Comparison of ENCODE assay signal across 8 cellular contexts in genomic region chr7:76932957-76933356, GRCh38.
DNase-seq lines count a peak whose midpoint lies in the region; ATAC-seq, FAIRE-seq and TF ChIP-seq lines count a peak whose summit lies in the region.
"Not testable (repeated sequence)": the region's sequence is repeated elsewhere in the genome, so short reads cannot be mapped to it uniquely, and the experiment has no call there.

No MANE protein-coding gene starts in this region.

- not testable (repeated sequence) for TF ChIP-seq EP300 in HepG2 (IDR thresholded peaks at IDR 0.05; ENCODE audit: low read depth in 2 of 2, low read length in 2 of 2); HepG2 (CRISPR knock-in tag; IDR thresholded peaks at IDR 0.05; ENCODE audit: borderline replicate concordance)

- not testable (repeated sequence) for H3K9me3 Mint-ChIP-seq in activated CD4-positive, alpha-beta memory T cell treated with anti-CD3 and anti-CD28 coated beads for 36 hours

- TF ChIP-seq POLR2A in HepG2 (IDR thresholded peaks at IDR 0.05; ENCODE audit: insufficient read depth in 1 of 2, low read depth in 2 of 2, low read length in 2 of 2), result not testable (repeated sequence)

- BruUV-seq in HepG2 (replicated peaks; lab: Mats Ljungman, UMichigan), result not testable (repeated sequence)

- DNase-seq in GM12865 (ENCODE audit: low read depth), result peak; percentile 38
- DNase-seq in activated CD4-positive, alpha-beta memory T cell treated with anti-CD3 and anti-CD28 coated beads for 36 hours, result peak; percentile 16
- not testable (repeated sequence) for DNase-seq in HepG2 (ENCODE audit: low spot score)

- H3K27ac Mint-ChIP-seq in activated CD4-positive, alpha-beta memory T cell treated with anti-CD3 and anti-CD28 coated beads for 36 hours, result not testable (repeated sequence)

- H3K36me3 ChIP-seq in HepG2 (replicated peaks in 1 of 2; ENCODE audit: control insufficient read depth in 1 of 2, insufficient read depth in 2 of 2, low read length in 2 of 2), result not testable (repeated sequence)

- not testable (repeated sequence) for H4K20me1 ChIP-seq in HepG2 (ENCODE audit: insufficient read depth, low read length)

- 39% methylated on average over 4 of the region's 4 CpGs for WGBS in HepG2 (ENCODE audit: low lambda C conversion rate)

- H3K79me2 ChIP-seq in HepG2 (ENCODE audit: insufficient read depth, low read length), result not testable (repeated sequence)

- TF ChIP-seq CTCF in GM12865 (IDR thresholded peaks at IDR 0.05; ENCODE audit: insufficient read depth, low read depth, low read length, missing control alignments); HepG2 (CRISPR knock-in tag; IDR thresholded peaks at IDR 0.05): not testable (repeated sequence)

- H3K36me3 Mint-ChIP-seq in activated CD4-positive, alpha-beta memory T cell treated with anti-CD3 and anti-CD28 coated beads for 36 hours, result not testable (repeated sequence)

- H3K4me3 ChIP-seq in GM12865 (ENCODE audit: low read depth, low read length); HepG2 (replicated peaks in 1 of 3; ENCODE audit: insufficient read depth in 1 of 3, low read depth in 2 of 3, low read length in 3 of 3): not testable (repeated sequence)

- POLR2A ChIA-PET in activated CD4-positive, alpha-beta memory T cell treated with anti-CD3 and anti-CD28 coated beads for 36 hours (lab: Charles Lee); HepG2 (lab: Yijun Ruan, JAX): not testable (repeated sequence)

- CTCF ChIA-PET in activated CD4-positive, alpha-beta memory T cell treated with anti-CD3 and anti-CD28 coated beads for 36 hours (lab: Charles Lee); HepG2 (lab: Yijun Ruan, JAX; ENCODE audit: low intra/inter-chr PET ratio, low total read pairs): not testable (repeated sequence)

- not testable (repeated sequence) for H3K27ac ChIP-seq in HepG2 (ENCODE audit: extremely low read length, insufficient read depth, low read length)

- not testable (repeated sequence) for H3K27me3 Mint-ChIP-seq in activated CD4-positive, alpha-beta memory T cell treated with anti-CD3 and anti-CD28 coated beads for 36 hours

- FAIRE-seq in HepG2 (lab: Jason Lieb, UNC), result peak; percentile 8

- peaks cover 11% of the 10 kb centered on the region for H3K4me1 Mint-ChIP-seq in activated CD4-positive, alpha-beta memory T cell treated with anti-CD3 and anti-CD28 coated beads for 36 hours (ENCODE audit: low read depth)

- not testable (repeated sequence) for TF ChIP-seq RAD21 in HepG2 (CRISPR knock-in tag; IDR thresholded peaks at IDR 0.05)

- H3K4me2 ChIP-seq in HepG2 (ENCODE audit: low read depth, low read length), result not testable (repeated sequence)

- ATAC-seq in GM18867 (IDR thresholded peaks at IDR 0.05; ENCODE audit: unreplicated experiment) (peak; percentile 81), GM21360 (IDR thresholded peaks at IDR 0.05; ENCODE audit: unreplicated experiment) (peak; percentile 42), HG02642 (IDR thresholded peaks at IDR 0.05; ENCODE audit: poor library complexity, unreplicated experiment) (peak; percentile 66), HG03060 (IDR thresholded peaks at IDR 0.05; ENCODE audit: low read depth, unreplicated experiment) (peak; percentile 65), HG03457 (IDR thresholded peaks at IDR 0.05; ENCODE audit: unreplicated experiment) (peak; percentile 61)
- not testable (repeated sequence) for ATAC-seq in HepG2

- H3K27me3 ChIP-seq in HepG2 (ENCODE audit: control insufficient read depth in 1 of 2, insufficient read depth in 2 of 2, low read length in 2 of 2), result not testable (repeated sequence)

- intact Hi-C loops in activated CD4-positive, alpha-beta memory T cell treated with anti-CD3 and anti-CD28 coated beads for 36 hours (cut with micrococcal nuclease); HepG2 (cut with micrococcal nuclease; ENCODE audit: unreplicated experiment): not testable (repeated sequence)

- in situ Hi-C loops in HepG2 (cut with HindIII; ENCODE audit: extremely low pct_ligation_motif_present, low pct_unique_long_range_greater_than_20kb), result not testable (repeated sequence)

- H2AFZ ChIP-seq in HepG2 (ENCODE audit: low read length), result not testable (repeated sequence)

- not testable (repeated sequence) for H3K4me3 Mint-ChIP-seq in activated CD4-positive, alpha-beta memory T cell treated with anti-CD3 and anti-CD28 coated beads for 36 hours

- not testable (repeated sequence) for H3K9me3 ChIP-seq in HepG2 (ENCODE audit: low read length)

- H3K4me1 ChIP-seq in HepG2 (ENCODE audit: insufficient read depth, low read length), result not testable (repeated sequence)

- H3K9ac ChIP-seq in HepG2 (ENCODE audit: insufficient read depth, low read depth, low read length), result not testable (repeated sequence)
